ENCODE assay signal across 8 cellular contexts in the genomic region with DNA sequence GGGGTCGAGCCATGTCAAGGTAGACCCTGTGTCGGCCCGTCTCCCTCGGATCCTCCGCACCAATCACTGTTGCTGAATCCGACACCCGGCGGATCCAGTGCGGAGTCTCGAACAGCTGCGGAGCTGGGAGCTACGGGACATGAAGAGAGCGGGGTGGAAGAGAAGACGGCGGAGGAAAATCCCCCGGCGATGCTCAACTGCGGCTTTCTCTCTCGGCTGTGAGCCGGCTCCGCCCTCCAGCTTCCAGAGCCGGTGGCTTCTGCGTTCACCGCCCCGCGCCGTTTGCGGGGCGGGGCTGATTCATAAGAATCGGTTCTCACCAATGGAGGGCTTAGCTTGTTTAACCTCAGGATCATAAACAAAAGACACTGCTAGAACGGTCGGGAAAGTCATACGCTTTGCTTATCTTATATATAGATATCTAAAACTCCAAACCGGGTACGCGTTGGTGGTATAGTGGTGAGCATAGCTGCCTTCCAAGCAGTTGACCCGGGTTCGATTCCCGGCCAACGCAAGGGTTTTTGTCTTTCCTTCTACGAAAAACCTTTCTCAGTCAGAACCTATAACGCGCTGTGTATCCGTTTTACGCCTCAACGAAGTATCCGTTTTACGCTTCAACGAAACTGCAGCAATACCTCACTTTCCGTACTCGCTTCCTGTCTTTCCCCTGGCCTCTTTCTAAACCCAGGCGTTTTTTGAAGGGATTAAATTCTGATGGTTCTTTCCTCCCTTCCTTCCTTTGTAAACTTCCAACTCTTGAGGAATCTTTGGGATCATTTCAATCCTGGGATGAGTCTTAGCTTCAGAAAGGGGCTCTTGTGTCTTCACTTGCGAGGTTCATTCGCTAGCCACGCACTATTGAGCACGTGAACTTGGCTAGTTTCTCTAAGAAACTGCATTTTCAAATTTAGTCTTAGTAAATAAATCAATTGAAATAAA. TPM values are rescaled to one million over a fixed set of nuclear protein-coding genes. Genes with fewer than 3 reads are reported as not detected.
DNase-seq lines count a peak whose midpoint lies in the region; ATAC-seq and TF ChIP-seq lines count a peak whose summit lies in the region.
"Not testable (repeated sequence)": the region's sequence is repeated elsewhere in the genome, so short reads cannot be mapped to it uniquely, and the experiment has no call there.

No MANE protein-coding gene starts in this region.

- in situ Hi-C loops in GM13976 (cut with MboI; ENCODE audit: low sequenced_read_pairs, unreplicated experiment) = not testable (repeated sequence)

- TF ChIP-seq POLR2A in prostate gland (IDR thresholded peaks at IDR 0.05) = peak; percentile 52

- ATAC-seq in HG02970 (IDR thresholded peaks at IDR 0.05; ENCODE audit: low FRiP score, unreplicated experiment) (peak; percentile 66), upper lobe of right lung (peak; percentile 84)

- peak overlapping the region; percentile 86 to 93 for H3K27ac ChIP-seq in right atrium auricular region
- H3K27ac ChIP-seq in prostate gland = peak overlapping the region; percentile 91 to 92
- peak overlapping the region; percentile 85 for H3K27ac ChIP-seq in upper lobe of right lung

- H3K4me3 ChIP-seq in right atrium auricular region (peak overlapping the region; percentile 59 to 70), prostate gland (peak overlapping the region; percentile 51 to 66), upper lobe of right lung (peak overlapping the region; percentile 70)

- intact Hi-C loops in prostate gland (cut with DNase I); upper lobe of right lung (cut with DNase I): not testable (repeated sequence)

- H3K9me3 ChIP-seq in right atrium auricular region, prostate gland, upper lobe of right lung: not testable (repeated sequence)

- not testable (repeated sequence) for H3K27me3 ChIP-seq in right atrium auricular region; prostate gland (replicated peaks; ENCODE audit: insufficient read depth); upper lobe of right lung

- 3% methylated on average over 50 of the region's 56 CpGs for WGBS in prostate gland

- not testable (repeated sequence) for H3K36me3 ChIP-seq in right atrium auricular region, prostate gland, upper lobe of right lung

- peaks cover 0 to 17% of the 10 kb centered on the region in 2 donors for H3K4me1 ChIP-seq in right atrium auricular region
- H3K4me1 ChIP-seq in prostate gland (replicated peaks); upper lobe of right lung: not testable (repeated sequence)

- DNase-seq in GM13976 (ENCODE audit: low spot score) (peak; percentile 74), NCI-H1930 (lab: John Stamatoyannopoulos, UW) (peak; percentile 68 to 73), T-helper 22 cell (ENCODE audit: low read depth) (peak; percentile 79), anterior cingulate cortex (lab: John Stamatoyannopoulos, UW) (peak in 57 of 58 donors; percentile 21 to 94 (median 82)), right atrium auricular region (ENCODE audit: low spot score) (peak; percentile 90), prostate gland (ENCODE audit: low spot score) (peak; percentile 74), upper lobe of right lung (peak; percentile 90)

- TF ChIP-seq CTCF in GM13976 (IDR thresholded peaks at IDR 0.05; ENCODE audit: borderline replicate concordance, control extremely low read depth, extremely low read depth, insufficient read depth, missing control alignments); right atrium auricular region (IDR thresholded peaks at IDR 0.05); prostate gland (IDR thresholded peaks at IDR 0.05); upper lobe of right lung (IDR thresholded peaks at IDR 0.05): not testable (repeated sequence)

RNA-seq across cellular contexts. Expression of gene HSPA6, which starts 6.6 kb away (rescaled TPM):
- total RNA-seq in right atrium auricular region (1 to 10 TPM in 1 of 2 donors, under 1 TPM in 1; 0.48 to 1.3 TPM), prostate gland (1 to 10 TPM in 1 of 2 donors, under 1 TPM in 1; 0.64 to 4.9 TPM), upper lobe of right lung (10.9 TPM)

RNA-seq across cellular contexts. Expression of gene FCGR3A, which starts 18.7 kb away (rescaled TPM):
- total RNA-seq in right atrium auricular region = 10 to 100 TPM in 1 of 2 donors, 1 to 10 TPM in 1; 2.9 to 39.1 TPM
- 1 to 10 TPM; 6.9 to 7.4 TPM for total RNA-seq in prostate gland
- 112 TPM for total RNA-seq in upper lobe of right lung

RNA-seq across cellular contexts. Expression of gene FCGR2A, which starts 25.7 kb away (rescaled TPM):
- total RNA-seq in right atrium auricular region (10 to 100 TPM in 1 of 2 donors, 1 to 10 TPM in 1; 9.5 to 45.7 TPM), prostate gland (10 to 100 TPM in 1 of 2 donors, 1 to 10 TPM in 1; 8.5 to 21.2 TPM), upper lobe of right lung (140 TPM)

Comparison
In these comparisons a context has a peak if more than half of its experiments do, and no peak if none do; other contexts are left out.
1. Peak in every context shown above with its lines: DNase-seq, ATAC-seq, H3K4me3 ChIP-seq and H3K27ac ChIP-seq.